ENCODE assay signal across 8 cellular contexts in genomic region chr11:62712413-62712812, GRCh38. TPM values are rescaled to one million over a fixed set of nuclear protein-coding genes. Genes with fewer than 3 reads are reported as not detected.
DNase-seq lines count a peak whose midpoint lies in the region; FAIRE-seq and TF ChIP-seq lines count a peak whose summit lies in the region.
"Had no signal": no experiment of that assay in that cellular context is flagged by ENCODE, and none has a peak within 500 bp of the region (broad histone marks: within the 10 kb centered on the region; RNA-seq: fewer than 3 reads in every experiment).

No MANE protein-coding gene starts in this region.

- intact Hi-C loops in dorsolateral prefrontal cortex (cut with DNase I), result no loop called here

- no peak for FAIRE-seq in small intestine (lab: Jason Lieb, UNC)

- WGBS in small intestine, 3 donors, result 78 to 81% (median 80%) methylated on average over 4 of the region's 4 CpGs

- no peaks in the 10 kb centered on the region for H3K9me3 Mint-ChIP-seq in activated T-cell treated with anti-CD3 and anti-CD28 coated beads, Interleukin-2, amount 50 U/mL, for 24 hours

- peak overlapping the region; percentile 78 for H3K27ac Mint-ChIP-seq in activated T-cell treated with anti-CD3 and anti-CD28 coated beads, Interleukin-2, amount 50 U/mL, for 24 hours

- H3K36me3 Mint-ChIP-seq in activated T-cell treated with anti-CD3 and anti-CD28 coated beads, Interleukin-2, amount 50 U/mL, for 24 hours (ENCODE audit: low read depth), result peaks cover 94% of the 10 kb centered on the region

- no peak overlapping the region for H3K4me3 Mint-ChIP-seq in activated T-cell treated with anti-CD3 and anti-CD28 coated beads, Interleukin-2, amount 50 U/mL, for 24 hours

- H3K4me3 ChIP-seq in adipocyte (ENCODE audit: low read length), result no peak overlapping the region
- no peak overlapping the region for H3K4me3 ChIP-seq in small intestine (ENCODE audit: low read depth in 1 of 2, low read length in 2 of 2)
- no peak overlapping the region for H3K4me3 ChIP-seq in dorsolateral prefrontal cortex

- no peaks in the 10 kb centered on the region for H3K27me3 Mint-ChIP-seq in activated T-cell treated with anti-CD3 and anti-CD28 coated beads, Interleukin-2, amount 50 U/mL, for 24 hours

- H3K27ac ChIP-seq in small intestine (ENCODE audit: low read depth in 1 of 2, low read length in 1 of 2) (peak overlapping the region; percentile 5 to 54), dorsolateral prefrontal cortex (peak overlapping the region in 9 of 59 donors; percentile 2 to 43 (median 23))

- H3K36me3 ChIP-seq in adipocyte (ENCODE audit: control insufficient read depth, insufficient read depth, low read length, severe bottlenecking) (peaks cover 68% of the 10 kb centered on the region), small intestine (ENCODE audit: control insufficient read depth in 2 of 2, insufficient read depth in 2 of 2, low read length in 2 of 2) (peaks cover 20 to 25% of the 10 kb centered on the region in 2 donors)

- H3K27me3 ChIP-seq in adipocyte (replicated peaks; ENCODE audit: control insufficient read depth, insufficient read depth, low read length), result no peaks in the 10 kb centered on the region
- H3K27me3 ChIP-seq in small intestine (ENCODE audit: control insufficient read depth in 2 of 2, insufficient read depth in 2 of 2, low read length in 2 of 2), result no peaks in the 10 kb centered on the region
- H3K27me3 ChIP-seq in dorsolateral prefrontal cortex, result no peaks in the 10 kb centered on the region

- no peak for TF ChIP-seq CTCF in dorsolateral prefrontal cortex (IDR thresholded peaks at IDR 0.05 in 54 of 56, conservative IDR thresholded peaks at IDR 0.05 in 2 of 56; ENCODE audit: low read depth in 1 of 56, partially characterized antibody in 56 of 56)

- DNase-seq in activated T-cell treated with anti-CD3 and anti-CD28 coated beads, Interleukin-2, amount 50 U/mL, for 24 hours, result no peak
- no peak for DNase-seq in activated T-cell treated with anti-CD3 and anti-CD28 coated beads, Interleukin-2, amount 50 U/mL, for 48 hours
- DNase-seq in adipocyte (ENCODE audit: low read depth) (no peak), small intestine (no peak), NCI-H510A (lab: John Stamatoyannopoulos, UW) (no peak), dorsolateral prefrontal cortex (no peak)
- DNase-seq: NCI-H446, SK-N-SH had no signal

- H3K9me3 ChIP-seq in adipocyte (ENCODE audit: control insufficient read depth, low read length) (no peaks in the 10 kb centered on the region), small intestine (ENCODE audit: control insufficient read depth, low read depth) (no peaks in the 10 kb centered on the region)
- H3K9me3 ChIP-seq: SK-N-SH had no signal

- H3K4me1 Mint-ChIP-seq in activated T-cell treated with anti-CD3 and anti-CD28 coated beads, Interleukin-2, amount 50 U/mL, for 24 hours (ENCODE audit: low read depth), result peaks cover 70% of the 10 kb centered on the region

- H3K4me1 ChIP-seq in adipocyte (ENCODE audit: control insufficient read depth, insufficient read depth, low read length) (peaks cover 47% of the 10 kb centered on the region), small intestine (ENCODE audit: control insufficient read depth in 2 of 2, insufficient read depth in 1 of 2, low read depth in 1 of 2, low read length in 1 of 2) (peaks cover 10 to 16% of the 10 kb centered on the region in 2 donors)

- H3K9ac ChIP-seq in adipocyte (ENCODE audit: low read length), result peak overlapping the region; percentile 14
- H3K9ac ChIP-seq: SK-N-SH had no signal

RNA-seq across cellular contexts. Expression of gene GNG3, which starts 4.9 kb away (rescaled TPM):
- polyA plus RNA-seq in small intestine, result 1 to 10 TPM in 1 of 3 donors, not detected in 2; 9.0 TPM
- 100 to 1,000 TPM in 115 of 120 experiments, 10 to 100 TPM in 5; 71.3 to 383 (median 216) TPM for total RNA-seq in dorsolateral prefrontal cortex

RNA-seq across cellular contexts. Expression of gene BSCL2, which starts 5.2 kb away (rescaled TPM):
- polyA plus RNA-seq in small intestine, result 10 to 100 TPM; 43.2 to 69.7 (median 57.6) TPM
- total RNA-seq in dorsolateral prefrontal cortex, result 100 to 1,000 TPM; 172 to 618 (median 433) TPM

RNA-seq across cellular contexts. Expression of gene HNRNPUL2, which starts 14.8 kb away (rescaled TPM):
- polyA plus RNA-seq in small intestine, result 10 to 100 TPM; 38.6 to 46.5 (median 41.8) TPM
- total RNA-seq in dorsolateral prefrontal cortex, result 100 to 1,000 TPM in 1 of 120 experiments, 10 to 100 TPM in 119; 49.2 to 100 (median 74.3) TPM

RNA-seq across cellular contexts. Expression of gene TTC9C, which starts 15.9 kb away (rescaled TPM):
- polyA plus RNA-seq in small intestine, result 10 to 100 TPM; 13.5 to 34.2 (median 28.6) TPM
- total RNA-seq in dorsolateral prefrontal cortex, result 10 to 100 TPM; 21.6 to 58.1 (median 38.1) TPM

RNA-seq across cellular contexts. Expression of gene LRRN4CL, which starts 23.1 kb away (rescaled TPM):
- 1 to 10 TPM in 1 of 3 donors, under 1 TPM in 1, not detected in 1; 0.27 to 5.5 TPM for polyA plus RNA-seq in small intestine
- 1 to 10 TPM in 33 of 120 experiments, under 1 TPM in 84, not detected in 3; 0.18 to 3.0 (median 0.71) TPM for total RNA-seq in dorsolateral prefrontal cortex
